In genomic region chr17:1438593-1439083, GRCh38 we compare ENCODE assay signal across 12 cellular contexts. TPM values are rescaled to one million over a fixed set of nuclear protein-coding genes. Genes with fewer than 3 reads are reported as not detected.
A peak's percentile ranks its signal among the peaks of the same experiment; 100 is the strongest.
DNase-seq lines count a peak whose midpoint lies in the region; ATAC-seq and TF ChIP-seq lines count a peak whose summit lies in the region.
"Had no signal": no experiment of that assay in that cellular context is flagged by ENCODE, and none has a peak within 500 bp of the region (broad histone marks: within the 10 kb centered on the region; RNA-seq: fewer than 3 reads in every experiment).

No MANE protein-coding gene starts in this region.

- no peak overlapping the region for H4K12ac ChIP-seq in trophoblast cell (ENCODE audit: low read depth, low read length)

- H3K36me3 Mint-ChIP-seq in CD4-positive, alpha-beta T cell (ENCODE audit: low read depth): peaks cover 40% of the 10 kb centered on the region
- H3K36me3 Mint-ChIP-seq in immature natural killer cell: peaks cover 0 to 9% (median 7%) of the 10 kb centered on the region in 3 donors

- no peak overlapping the region for H2BK12ac ChIP-seq in trophoblast cell (ENCODE audit: low read length)

- no peaks in the 10 kb centered on the region for H3K27me3 ChIP-seq in CD4-positive, alpha-beta T cell (ENCODE audit: control insufficient read depth, insufficient read depth, low read length)
- no peaks in the 10 kb centered on the region for H3K27me3 ChIP-seq in trophoblast cell (ENCODE audit: insufficient read depth, low read length)

- peak overlapping the region; percentile 55 for H3K27ac Mint-ChIP-seq in CD4-positive, alpha-beta T cell
- peak overlapping the region in 2 of 6 donors; percentile 5 to 49 for H3K27ac Mint-ChIP-seq in immature natural killer cell
- H3K27ac Mint-ChIP-seq: T-helper 17 cell had no signal

- H3K9me3 Mint-ChIP-seq in CD4-positive, alpha-beta T cell: no peaks in the 10 kb centered on the region
- H3K9me3 Mint-ChIP-seq in immature natural killer cell: no peaks in the 10 kb centered on the region
- H3K9me3 Mint-ChIP-seq: CD8-positive, alpha-beta memory T cell had no signal

- H3K18ac ChIP-seq in trophoblast cell (ENCODE audit: low read length): no peak overlapping the region

- H3K9ac ChIP-seq in trophoblast cell (ENCODE audit: low read length): no peak overlapping the region

- no peak overlapping the region for H3K4me2 ChIP-seq in trophoblast cell (ENCODE audit: low read length)

- no peak overlapping the region for H4K8ac ChIP-seq in trophoblast cell (ENCODE audit: low read depth, low read length)

- WGBS in trophoblast cell (ENCODE audit: extremely low coverage, insufficient coverage, insufficient read length): no CpG with 5 or more reads among the region's 11 CpGs

- peaks cover 17 to 36% of the 10 kb centered on the region in 2 experiments for H3K36me3 ChIP-seq in trophoblast cell (ENCODE audit: control insufficient read depth in 1 of 2, insufficient read depth in 2 of 2, low read length in 2 of 2)

- H3K23ac ChIP-seq in trophoblast cell (ENCODE audit: low read length): no peak overlapping the region

- H3K27me3 Mint-ChIP-seq in CD4-positive, alpha-beta T cell: no peaks in the 10 kb centered on the region
- no peaks in the 10 kb centered on the region for H3K27me3 Mint-ChIP-seq in immature natural killer cell (ENCODE audit: low read depth in 3 of 3)
- H3K27me3 Mint-ChIP-seq: CD8-positive, alpha-beta memory T cell; T-helper 17 cell had no signal

- H2AFZ ChIP-seq in trophoblast cell (ENCODE audit: insufficient read depth, low read length, poor library complexity): no peak overlapping the region

- no peak overlapping the region for H3K27ac ChIP-seq in CD4-positive, alpha-beta T cell (ENCODE audit: low read depth, low read length)
- H3K27ac ChIP-seq in RWPE1 (peak overlapping the region; percentile 41), trophoblast cell (ENCODE audit: low read depth, low read length) (peak overlapping the region; percentile 45)

- no peak overlapping the region for H2BK120ac ChIP-seq in trophoblast cell (ENCODE audit: insufficient read depth, low read length, poor library complexity)

- DNase-seq in CD4-positive, alpha-beta T cell: no peak
- no peak for DNase-seq in RWPE1 (ENCODE audit: low spot score)
- peak; percentile 73 for DNase-seq in fibroblast of pulmonary artery (ENCODE audit: low read depth)
- DNase-seq in trophoblast cell: peak; percentile 33 to 91
- DNase-seq in immature natural killer cell: no peak
- DNase-seq in activated CD8-positive, alpha-beta memory T cell treated with anti-CD3 and anti-CD28 coated beads for 24 hours: no peak
- no peak for DNase-seq in NCI-H82 (lab: John Stamatoyannopoulos, UW)
- DNase-seq: CD8-positive, alpha-beta memory T cell; glutamatergic neuron; NCI-H1694 treated with DMSO at 0.1 percent for 48 hours; T-helper 17 cell had no signal

- TF ChIP-seq CTCF in CD4-positive, alpha-beta T cell (IDR thresholded peaks at IDR 0.05): no peak
- TF ChIP-seq CTCF in RWPE1 (conservative IDR thresholded peaks at IDR 0.05; ENCODE audit: low read depth) (no peak), fibroblast of pulmonary artery (IDR thresholded peaks at IDR 0.05; ENCODE audit: low read length, missing control alignments) (no peak)

- no peak for ATAC-seq in CD4-positive, alpha-beta T cell (ENCODE audit: poor library complexity)
- no peak for ATAC-seq in HG02642 (IDR thresholded peaks at IDR 0.05; ENCODE audit: poor library complexity, unreplicated experiment)
- ATAC-seq: T-helper 17 cell had no signal

- CTCF ChIA-PET in CD4-positive, alpha-beta T cell (lab: Charles Lee): no interaction called here
- CTCF ChIA-PET in RWPE1 (lab: Yijun Ruan, JAX): no interaction called here

- H3K4me1 Mint-ChIP-seq in CD4-positive, alpha-beta T cell (ENCODE audit: low read depth): peaks cover 27% of the 10 kb centered on the region
- peaks cover 7 to 13% of the 10 kb centered on the region in 2 donors for H3K4me1 Mint-ChIP-seq in immature natural killer cell

- H4K91ac ChIP-seq in trophoblast cell (ENCODE audit: low read depth, low read length): no peak overlapping the region

- no peak overlapping the region for H3K14ac ChIP-seq in trophoblast cell (ENCODE audit: low read length)

- H3K4me1 ChIP-seq in trophoblast cell (ENCODE audit: control insufficient read depth in 1 of 2, insufficient read depth in 2 of 2, low read length in 2 of 2): peaks cover 0 to 12% of the 10 kb centered on the region in 2 experiments

- no peak overlapping the region for H3K4me3 Mint-ChIP-seq in CD4-positive, alpha-beta T cell
- H3K4me3 Mint-ChIP-seq in immature natural killer cell: no peak overlapping the region
- H3K4me3 Mint-ChIP-seq: CD8-positive, alpha-beta memory T cell; T-helper 17 cell had no signal

- peak overlapping the region; percentile 21 for H3K4ac ChIP-seq in trophoblast cell (ENCODE audit: low read depth, low read length)

- no peaks in the 10 kb centered on the region for H3K9me3 ChIP-seq in CD4-positive, alpha-beta T cell (ENCODE audit: control insufficient read depth, low read length)
- H3K9me3 ChIP-seq in trophoblast cell (ENCODE audit: insufficient read depth, low read depth, low read length): no peaks in the 10 kb centered on the region

- POLR2A ChIA-PET in CD4-positive, alpha-beta T cell (lab: Charles Lee): interaction anchor here (0.7 to 0.9 kb wide), 2 partner anchors 17 to 24 kb away, joined by 3 to 4 read pairs; partner anchors contain the start of gene CRK
- POLR2A ChIA-PET in RWPE1 (lab: Yijun Ruan, JAX; ENCODE audit: low non-redundant PET): no interaction called here

- intact Hi-C loops in CD4-positive, alpha-beta T cell (cut with DNase I, micrococcal nuclease): no loop called here

- H2BK5ac ChIP-seq in trophoblast cell (ENCODE audit: low read depth, low read length, poor library complexity): no peak overlapping the region

- H3K79me1 ChIP-seq in trophoblast cell (ENCODE audit: low read length): no peaks in the 10 kb centered on the region

- peaks cover 7% of the 10 kb centered on the region for H3K79me2 ChIP-seq in trophoblast cell (ENCODE audit: control insufficient read depth, insufficient read depth, low read length, poor library complexity)

- no peak overlapping the region for H3K4me3 ChIP-seq in fibroblast of pulmonary artery (replicated peaks; ENCODE audit: low read depth, low read length)
- H3K4me3 ChIP-seq in trophoblast cell (ENCODE audit: low read depth, low read length): no peak overlapping the region

- no peak overlapping the region for H2AK5ac ChIP-seq in trophoblast cell (ENCODE audit: low read length)

RNA-seq across cellular contexts. Expression of gene CRK, which starts 17.4 kb away (rescaled TPM):
- total RNA-seq in CD4-positive, alpha-beta T cell: 10 to 100 TPM; 13.6 to 14.5 TPM
- polyA plus RNA-seq in trophoblast cell (2013): 43.6 and 43.9 TPM in 2 replicates
- polyA plus RNA-seq in immature natural killer cell: 10 to 100 TPM; 10.9 to 20.6 (median 11.1) TPM

RNA-seq across cellular contexts. Expression of gene YWHAE, which starts 38.6 kb away (rescaled TPM):
- total RNA-seq in CD4-positive, alpha-beta T cell: 100 to 1,000 TPM; 116 to 133 TPM
- 619 and 645 TPM in 2 replicates for polyA plus RNA-seq in trophoblast cell (2013)
- 10 to 100 TPM; 45.9 to 53.5 (median 48.4) TPM for polyA plus RNA-seq in immature natural killer cell

RNA-seq across cellular contexts. Expression of gene MYO1C, which starts 53.8 kb away (rescaled TPM):
- 10 to 100 TPM; 21.0 to 24.7 TPM for total RNA-seq in CD4-positive, alpha-beta T cell
- 83.3 and 84.7 TPM in 2 replicates for polyA plus RNA-seq in trophoblast cell (2013)
- under 1 TPM in 2 of 3 donors, not detected in 1; 0.63 to 0.86 TPM for polyA plus RNA-seq in immature natural killer cell

Comparison
In these comparisons a context has a peak if more than half of its experiments do, and no peak if none do; other contexts are left out.
1. DNase-seq: peak in fibroblast of pulmonary artery (single experiment) and trophoblast cell (2 of 2); none in CD4-positive, alpha-beta T cell (0 of 10), RWPE1 (single experiment), immature natural killer cell (0 of 3), activated CD8-positive, alpha-beta memory T cell treated with anti-CD3 and anti-CD28 coated beads for 24 hours (single experiment) and NCI-H82 (single experiment).